ENCODE assay signal across 16 cellular contexts in the genomic region with DNA sequence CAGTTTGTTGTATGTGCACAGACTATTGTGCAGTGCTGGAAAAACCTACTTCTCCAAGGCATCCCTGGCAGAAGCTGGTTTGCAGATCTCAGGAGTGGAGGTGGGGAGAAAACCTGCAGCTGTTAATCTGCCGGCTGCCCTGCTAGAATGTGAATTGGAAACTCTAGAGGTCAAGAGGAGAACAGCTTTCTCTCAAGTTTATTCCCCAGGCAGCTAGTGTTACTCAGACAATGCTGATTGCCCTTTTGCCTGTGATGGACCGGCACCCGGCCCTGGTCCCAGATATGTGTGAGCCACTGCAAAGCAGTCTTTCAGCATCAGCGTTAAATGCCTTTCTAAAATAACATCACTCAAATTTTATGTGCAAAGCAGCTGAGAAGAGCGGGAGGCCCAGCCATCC.
DNase-seq lines count a peak whose midpoint lies in the region; ATAC-seq, FAIRE-seq and TF ChIP-seq lines count a peak whose summit lies in the region.
"Had no signal": no experiment of that assay in that cellular context is flagged by ENCODE, and none has a peak within 500 bp of the region (broad histone marks: within the 10 kb centered on the region; RNA-seq: fewer than 3 reads in every experiment).

No MANE protein-coding gene starts in this region.

- no peaks in the 10 kb centered on the region for H3K9me3 ChIP-seq in RWPE2 (ENCODE audit: severe bottlenecking)
- H3K9me3 ChIP-seq: prostate gland had no signal

- FAIRE-seq in urothelium cell line (lab: Jason Lieb, UNC) = no peak
- FAIRE-seq: keratinocyte had no signal

- H3K4me1 Mint-ChIP-seq in GM23338 (peaks cover 41% of the 10 kb centered on the region), glutamatergic neuron (ENCODE audit: low read depth, unreplicated experiment) (peaks cover 6% of the 10 kb centered on the region), nephron progenitor cell (peaks cover 25% of the 10 kb centered on the region)
- H3K4me1 Mint-ChIP-seq: central memory CD8-positive, alpha-beta T cell had no signal

- DNase-seq in GM23338 (ENCODE audit: low spot score) (peak; percentile 62), RWPE2 (ENCODE audit: low spot score) (no peak), glutamatergic neuron (no peak), nephron progenitor cell (peak; percentile 20), urothelium cell line (ENCODE audit: low spot score) (no peak)
- no peak for DNase-seq in central memory CD4-positive, alpha-beta T cell
- DNase-seq: activated CD8-positive, alpha-beta memory T cell treated with anti-CD3 and anti-CD28 coated beads, Interleukin-2, amount 50 U/mL, for 48 hours; NCI-H1436; PC-9; T-helper 1 cell had no signal

- H3K4me1 ChIP-seq in GM23338 (ENCODE audit: insufficient read depth) = peaks cover 33% of the 10 kb centered on the region
- H3K4me1 ChIP-seq in RWPE2 (ENCODE audit: insufficient read depth, poor library complexity, severe bottlenecking) = no peaks in the 10 kb centered on the region
- H3K4me1 ChIP-seq: prostate gland had no signal

- peaks cover 9% of the 10 kb centered on the region for H3K27me3 Mint-ChIP-seq in GM23338 (ENCODE audit: insufficient read depth, low read depth, poor library complexity)
- H3K27me3 Mint-ChIP-seq in glutamatergic neuron (ENCODE audit: unreplicated experiment) = no peaks in the 10 kb centered on the region
- H3K27me3 Mint-ChIP-seq in nephron progenitor cell (ENCODE audit: low read depth, poor library complexity) = no peaks in the 10 kb centered on the region

- H4K20me1 ChIP-seq in GM23338 (replicated peaks; ENCODE audit: insufficient read depth) = no peaks in the 10 kb centered on the region

- H3F3A ChIP-seq in GM23338 (replicated peaks; ENCODE audit: low read depth) = no peaks in the 10 kb centered on the region

- H3K27ac ChIP-seq in GM23338 (ENCODE audit: low read depth) (peak overlapping the region; percentile 29), RWPE2 (ENCODE audit: poor library complexity, severe bottlenecking) (no peak overlapping the region)
- H3K27ac ChIP-seq: PC-9, prostate gland had no signal

- peak; percentile 82 for ATAC-seq in GM23338
- ATAC-seq in RWPE2 (ENCODE audit: low read depth) = peak; percentile 29; the same call in 1 of the 3 replicates
- ATAC-seq in GM18498 (IDR thresholded peaks at IDR 0.05; ENCODE audit: unreplicated experiment) = no peak
- ATAC-seq in HG02938 (IDR thresholded peaks at IDR 0.05; ENCODE audit: unreplicated experiment) = no peak

- H3K79me2 ChIP-seq in GM23338 (replicated peaks; ENCODE audit: insufficient read depth) = no peaks in the 10 kb centered on the region

- peak overlapping the region; percentile 28; the same call in 1 of the 2 replicates for H2AFZ ChIP-seq in GM23338
- H2AFZ ChIP-seq: PC-9 had no signal

- H3K9me3 Mint-ChIP-seq in GM23338 = no peaks in the 10 kb centered on the region; the same call in 2 of the 3 replicates
- peaks cover 3% of the 10 kb centered on the region for H3K9me3 Mint-ChIP-seq in glutamatergic neuron (ENCODE audit: unreplicated experiment)
- H3K9me3 Mint-ChIP-seq in nephron progenitor cell = peaks cover 2% of the 10 kb centered on the region
- H3K9me3 Mint-ChIP-seq: central memory CD8-positive, alpha-beta T cell had no signal

- H3K27me3 ChIP-seq in GM23338 (ENCODE audit: insufficient read depth) (no peaks in the 10 kb centered on the region), RWPE2 (ENCODE audit: insufficient read depth, poor library complexity, severe bottlenecking) (no peaks in the 10 kb centered on the region)

- no peaks in the 10 kb centered on the region for H3K9me2 ChIP-seq in GM23338 (ENCODE audit: insufficient read depth)

- TF ChIP-seq CTCF in GM23338 (conservative IDR thresholded peaks at IDR 0.05; ENCODE audit: low read depth in 2 of 2) (0 out of 4 replicates have a peak, but pooled peaks of 1 of the 2 experiments have one; percentile 7), RWPE2 (IDR thresholded peaks at IDR 0.05; ENCODE audit: poor library complexity, severe bottlenecking) (no peak), glutamatergic neuron (IDR thresholded peaks at IDR 0.05; ENCODE audit: partially characterized antibody, unreplicated experiment) (peak; percentile 20), nephron progenitor cell (IDR thresholded peaks at IDR 0.05) (peak; percentile 10)

- H3K36me3 ChIP-seq in GM23338 (ENCODE audit: insufficient read depth) (no peaks in the 10 kb centered on the region), RWPE2 (ENCODE audit: low read depth) (no peaks in the 10 kb centered on the region)
- H3K36me3 ChIP-seq: prostate gland had no signal

- H3K27ac Mint-ChIP-seq in GM23338 (no peak overlapping the region), glutamatergic neuron (ENCODE audit: unreplicated experiment) (no peak overlapping the region), nephron progenitor cell (no peak overlapping the region)
- H3K27ac Mint-ChIP-seq: activated naive CD8-positive, alpha-beta T cell had no signal

- H3K4me2 ChIP-seq in GM23338 = no peak overlapping the region
- H3K4me2 ChIP-seq: PC-9 had no signal

- H3K36me3 Mint-ChIP-seq in GM23338 (ENCODE audit: low read depth) (no peaks in the 10 kb centered on the region), glutamatergic neuron (ENCODE audit: unreplicated experiment) (no peaks in the 10 kb centered on the region), nephron progenitor cell (ENCODE audit: low read depth) (no peaks in the 10 kb centered on the region)
- H3K36me3 Mint-ChIP-seq: activated naive CD8-positive, alpha-beta T cell had no signal

- H3K4me3 Mint-ChIP-seq in GM23338 (no peak overlapping the region), glutamatergic neuron (ENCODE audit: unreplicated experiment) (no peak overlapping the region), nephron progenitor cell (no peak overlapping the region)
- H3K4me3 Mint-ChIP-seq: activated naive CD8-positive, alpha-beta T cell; central memory CD8-positive, alpha-beta T cell had no signal

- no peak overlapping the region for H3K4me3 ChIP-seq in GM23338
- H3K4me3 ChIP-seq in RWPE2 (ENCODE audit: severe bottlenecking) = no peak overlapping the region
- H3K4me3 ChIP-seq: PC-9, prostate gland had no signal

TF ChIP-seq in GM23338, 12 proteins besides CTCF, POLR2A, EP300 and RAD21 (continues in another document):
- no peak for TF ChIP-seq EZH2phosphoT487 (IDR thresholded peaks at IDR 0.05; ENCODE audit: unreplicated experiment)
- TF ChIP-seq REST (IDR thresholded peaks at IDR 0.05; ENCODE audit: unreplicated experiment) = no peak
- TF ChIP-seq CREB1 (CRISPR knock-in tag; IDR thresholded peaks at IDR 0.05; ENCODE audit: low read depth) = no peak

Comparison
In these comparisons a context has a peak if more than half of its experiments do, and no peak if none do; other contexts are left out.
1. ATAC-seq: peak in GM23338 (single experiment) and RWPE2 (single experiment); none in GM18498 (single experiment) and HG02938 (single experiment).
2. DNase-seq: peak in GM23338 (single experiment) and nephron progenitor cell (single experiment); none in RWPE2 (single experiment), glutamatergic neuron (single experiment), central memory CD4-positive, alpha-beta T cell (single experiment) and urothelium cell line (single experiment).